Comparison of ENCODE assay signal across 13 cellular contexts in genomic region chr5:151483176-151483575, GRCh38. TPM values are rescaled to one million over a fixed set of nuclear protein-coding genes. Genes with fewer than 3 reads are reported as not detected.
A peak's percentile ranks its signal among the peaks of the same experiment; 100 is the strongest.
DNase-seq lines count a peak whose midpoint lies in the region; ATAC-seq, FAIRE-seq and TF ChIP-seq lines count a peak whose summit lies in the region.
"Had no signal": no experiment of that assay in that cellular context is flagged by ENCODE, and none has a peak within 500 bp of the region (broad histone marks: within the 10 kb centered on the region; RNA-seq: fewer than 3 reads in every experiment).

No MANE protein-coding gene starts in this region.

- 75% methylated on average over 3 of the region's 3 CpGs for WGBS in SK-N-SH (ENCODE audit: low lambda C conversion rate)

- TF ChIP-seq RAD21 in SK-N-SH (IDR thresholded peaks at IDR 0.05; ENCODE audit: low read length) = no peak

- no peaks in the 10 kb centered on the region for H3K4me1 ChIP-seq in naive thymus-derived CD4-positive, alpha-beta T cell (ENCODE audit: control insufficient read depth in 2 of 2, insufficient read depth in 2 of 2, low read length in 2 of 2)
- peaks cover 13% of the 10 kb centered on the region in 2 experiments; a peak in 3 of 4 replicates for H3K4me1 ChIP-seq in SK-N-SH (ENCODE audit: control insufficient read depth in 1 of 2, insufficient read depth in 2 of 2, low read depth in 1 of 2, low read length in 1 of 2)

- no peak overlapping the region for H2AFZ ChIP-seq in SK-N-SH (ENCODE audit: low read depth)

- H3K4me2 ChIP-seq in SK-N-SH = no peak overlapping the region

- no peaks in the 10 kb centered on the region for H3K9me2 ChIP-seq in SK-N-SH

- H3K79me2 ChIP-seq in SK-N-SH (ENCODE audit: insufficient read depth) = no peaks in the 10 kb centered on the region

- no peak for TF ChIP-seq CTCF in SK-N-SH (IDR thresholded peaks at IDR 0.05)

- peak; percentile 81 for ATAC-seq in naive thymus-derived CD4-positive, alpha-beta T cell
- no peak for ATAC-seq in GM21576 (IDR thresholded peaks at IDR 0.05; ENCODE audit: unreplicated experiment)

- H3K27me3 Mint-ChIP-seq in naive thymus-derived CD4-positive, alpha-beta T cell = no peaks in the 10 kb centered on the region
- H3K27me3 Mint-ChIP-seq: activated naive CD8-positive, alpha-beta T cell treated with anti-CD3 and anti-CD28 coated beads for 36 hours; naive B cell had no signal

- no peak overlapping the region for H3K4me3 Mint-ChIP-seq in naive thymus-derived CD4-positive, alpha-beta T cell
- H3K4me3 Mint-ChIP-seq: activated naive CD8-positive, alpha-beta T cell treated with anti-CD3 and anti-CD28 coated beads for 36 hours had no signal

- no peak for FAIRE-seq in GM12892 (lab: Jason Lieb, UNC)
- FAIRE-seq: RCC 7860 had no signal

- DNase-seq in CD1c-positive myeloid dendritic cell (ENCODE audit: extremely low spot score) (peak; percentile 85), NOMO-1 (lab: John Stamatoyannopoulos, UW; ENCODE audit: unreplicated experiment in 2 of 2) (peak; percentile 90 to 99), fibroblast of peridontal ligament (ENCODE audit: extremely low read depth) (peak; percentile 49), GM12892 (ENCODE audit: insufficient read length) (no peak), SK-N-SH (no peak)
- DNase-seq in naive thymus-derived CD4-positive, alpha-beta T cell = no peak
- DNase-seq in stimulated activated CD4-positive, alpha-beta T cell treated with anti-CD3 and anti-CD28 coated beads, Interleukin-1b, Interleukin-23, amount 100 ng/mL, for 48 hours = no peak
- DNase-seq: activated naive CD8-positive, alpha-beta T cell treated with anti-CD3 and anti-CD28 coated beads for 36 hours; effector CD8-positive, alpha-beta T cell; naive B cell; stimulated activated CD8-positive, alpha-beta memory T cell treated with anti-CD3 and anti-CD28 coated beads, Interleukin-4, amount 100 ng/mL, for 48 hours had no signal

- H3K4me3 ChIP-seq in naive thymus-derived CD4-positive, alpha-beta T cell (ENCODE audit: low read length) = no peak overlapping the region
- no peak overlapping the region for H3K4me3 ChIP-seq in SK-N-SH (ENCODE audit: low read depth in 2 of 2, low read length in 1 of 2)

- no peaks in the 10 kb centered on the region for H3K9me3 Mint-ChIP-seq in naive thymus-derived CD4-positive, alpha-beta T cell
- H3K9me3 Mint-ChIP-seq: activated naive CD8-positive, alpha-beta T cell treated with anti-CD3 and anti-CD28 coated beads for 36 hours; naive B cell had no signal

- peaks cover 12% of the 10 kb centered on the region for H3F3A ChIP-seq in SK-N-SH (replicated peaks; ENCODE audit: insufficient read depth)

- CTCF ChIA-PET in naive thymus-derived CD4-positive, alpha-beta T cell (lab: Charles Lee) = interaction anchor here (0.8 kb wide), 1 partner anchor 35 kb away, joined by 4 read pairs; the partner anchor contains the start of gene SLC36A1
- CTCF ChIA-PET in SK-N-SH (lab: Yijun Ruan, JAX) = interaction anchor here (0.9 to 3.5 kb wide), 4 partner anchors 14 to 40 kb away, joined by 3 to 22 read pairs (median 4); partner anchors contain the start of gene SLC36A1

- H3K9me3 ChIP-seq in naive thymus-derived CD4-positive, alpha-beta T cell (ENCODE audit: control insufficient read depth in 2 of 3, low read length in 3 of 3) = no peaks in the 10 kb centered on the region
- no peaks in the 10 kb centered on the region for H3K9me3 ChIP-seq in SK-N-SH

- no peak overlapping the region for H3K27ac Mint-ChIP-seq in naive thymus-derived CD4-positive, alpha-beta T cell
- H3K27ac Mint-ChIP-seq: activated naive CD8-positive, alpha-beta T cell treated with anti-CD3 and anti-CD28 coated beads for 36 hours had no signal

- H3K4me1 Mint-ChIP-seq in naive thymus-derived CD4-positive, alpha-beta T cell = peaks cover 0 to 5% (median 0%) of the 10 kb centered on the region in 7 donors
- H3K4me1 Mint-ChIP-seq: activated naive CD8-positive, alpha-beta T cell treated with anti-CD3 and anti-CD28 coated beads for 36 hours; naive B cell had no signal

- peaks cover 10 to 70% (median 40%) of the 10 kb centered on the region in 5 donors for H3K36me3 Mint-ChIP-seq in naive thymus-derived CD4-positive, alpha-beta T cell

- H3K27me3 ChIP-seq in naive thymus-derived CD4-positive, alpha-beta T cell (ENCODE audit: control insufficient read depth in 2 of 2, insufficient read depth in 2 of 2, low read length in 2 of 2) = no peaks in the 10 kb centered on the region
- no peaks in the 10 kb centered on the region for H3K27me3 ChIP-seq in SK-N-SH (ENCODE audit: insufficient read depth)

- H4K20me1 ChIP-seq in SK-N-SH (ENCODE audit: insufficient read depth) = no peaks in the 10 kb centered on the region

- no peak overlapping the region for H3K9ac ChIP-seq in SK-N-SH

- POLR2A ChIA-PET in naive thymus-derived CD4-positive, alpha-beta T cell (lab: Charles Lee) = no interaction called here
- POLR2A ChIA-PET in SK-N-SH (lab: Yijun Ruan, JAX) = no interaction called here

- no peak for TF ChIP-seq EP300 in SK-N-SH (IDR thresholded peaks at IDR 0.05; ENCODE audit: borderline replicate concordance in 1 of 2, low read depth in 1 of 2, low read length in 1 of 2)

- intact Hi-C loops in naive thymus-derived CD4-positive, alpha-beta T cell (cut with micrococcal nuclease) = no loop called here

- no peak for TF ChIP-seq POLR2A in GM12892 (IDR thresholded peaks at IDR 0.05; ENCODE audit: low read depth, low read length)

- peaks cover 0 to 36% (median 0%) of the 10 kb centered on the region in 3 experiments for H3K36me3 ChIP-seq in naive thymus-derived CD4-positive, alpha-beta T cell (ENCODE audit: control insufficient read depth in 2 of 3, insufficient read depth in 3 of 3, low read length in 3 of 3)
- peaks cover 3 to 27% of the 10 kb centered on the region in 2 experiments for H3K36me3 ChIP-seq in SK-N-SH (replicated peaks in 1 of 2; ENCODE audit: control insufficient read depth in 1 of 2, insufficient read depth in 2 of 2, low read length in 1 of 2)

- H3K27ac ChIP-seq in naive thymus-derived CD4-positive, alpha-beta T cell (ENCODE audit: low read depth, low read length) = no peak overlapping the region
- peak overlapping the region in 1 of 2 experiments; percentile 20; a peak in 1 of 4 replicates for H3K27ac ChIP-seq in SK-N-SH (ENCODE audit: low read depth in 2 of 2, low read length in 1 of 2)

TF ChIP-seq in SK-N-SH, 30 proteins besides CTCF, POLR2A, EP300 and RAD21 (continues in another document):
- no peak for TF ChIP-seq PBX3 (IDR thresholded peaks at IDR 0.05)
- TF ChIP-seq FOXJ3 (CRISPR knock-in tag; IDR thresholded peaks at IDR 0.05) = no peak
- no peak for TF ChIP-seq ELF1 (IDR thresholded peaks at IDR 0.05)
- no peak for TF ChIP-seq SIN3A (IDR thresholded peaks at IDR 0.05; ENCODE audit: borderline replicate concordance, low read depth, low read length)
- no peak for TF ChIP-seq TAF1 (IDR thresholded peaks at IDR 0.05; ENCODE audit: borderline replicate concordance, low read depth, low read length)
- TF ChIP-seq TEAD4 (IDR thresholded peaks at IDR 0.05; ENCODE audit: borderline replicate concordance, insufficient read depth) = no peak
- TF ChIP-seq JUND (IDR thresholded peaks at IDR 0.05) = no peak
- TF ChIP-seq ZBTB33 (IDR thresholded peaks at IDR 0.05; ENCODE audit: borderline replicate concordance, low read depth) = no peak
- no peak for TF ChIP-seq USF2 (IDR thresholded peaks at IDR 0.05; ENCODE audit: borderline replicate concordance, low read depth, low read length)
- no peak for TF ChIP-seq RXRA (IDR thresholded peaks at IDR 0.05; ENCODE audit: borderline replicate concordance, low read depth)
- TF ChIP-seq FOSL2 (IDR thresholded peaks at IDR 0.05; ENCODE audit: borderline replicate concordance, low read depth) = no peak
- no peak for TF ChIP-seq MAX (IDR thresholded peaks at IDR 0.05; ENCODE audit: low read depth)
- TF ChIP-seq YY1 (IDR thresholded peaks at IDR 0.05; ENCODE audit: low read depth) = no peak

RNA-seq across cellular contexts. Expression of gene SLC36A1, which starts 35.8 kb away (rescaled TPM):
- total RNA-seq in naive thymus-derived CD4-positive, alpha-beta T cell = 10 to 100 TPM in 1 of 5 experiments, 1 to 10 TPM in 4; 4.6 to 16.6 (median 7.1) TPM
- under 1 TPM; 0.45 to 0.95 TPM for polyA plus RNA-seq in naive thymus-derived CD4-positive, alpha-beta T cell
- 2.9 TPM for polyA plus RNA-seq in GM12892 (2012; ENCODE audit: missing spikeins)
- 4.1 and 6.3 TPM in 2 replicates for polyA plus RNA-seq in SK-N-SH (2012; rRNA removed)
- 2.1 and 2.9 TPM in 2 replicates for polyA plus RNA-seq in SK-N-SH (2012; cell fraction: cytosol; rRNA removed)
- polyA plus RNA-seq in SK-N-SH (2012; cell fraction: nucleus; rRNA removed) = 14.6 and 19.0 TPM in 2 replicates

Comparison
In these comparisons a context has a peak if more than half of its experiments do, and no peak if none do; other contexts are left out.
1. DNase-seq: peak in CD1c-positive myeloid dendritic cell (single experiment), NOMO-1 (2 of 2) and fibroblast of peridontal ligament (single experiment); none in naive thymus-derived CD4-positive, alpha-beta T cell (0 of 9), GM12892 (single experiment), SK-N-SH (single experiment) and stimulated activated CD4-positive, alpha-beta T cell treated with anti-CD3 and anti-CD28 coated beads, Interleukin-1b, Interleukin-23, amount 100 ng/mL, for 48 hours (single experiment).